In genomic region chr1:180233191-180234011, GRCh38 we compare ENCODE assay signal across 17 cellular contexts. TPM values are rescaled to one million over a fixed set of nuclear protein-coding genes. Genes with fewer than 3 reads are reported as not detected.
DNase-seq lines count a peak whose midpoint lies in the region; ATAC-seq and TF ChIP-seq lines count a peak whose summit lies in the region.
"Had no signal": no experiment of that assay in that cellular context is flagged by ENCODE, and none has a peak within 500 bp of the region (broad histone marks: within the 10 kb centered on the region; RNA-seq: fewer than 3 reads in every experiment).

No MANE protein-coding gene starts in this region.

- H3K9me3 ChIP-seq in ES-I3 (ENCODE audit: control insufficient read depth, insufficient read depth, low read length) = no peaks in the 10 kb centered on the region
- no peaks in the 10 kb centered on the region for H3K9me3 ChIP-seq in endodermal cell (ENCODE audit: control insufficient read depth, low read length)
- H3K9me3 ChIP-seq in neuronal stem cell (replicated peaks in 1 of 2; ENCODE audit: control insufficient read depth in 2 of 2, insufficient read depth in 1 of 2, low read depth in 1 of 2, low read length in 2 of 2) = peaks cover 0 to 7% of the 10 kb centered on the region in 2 donors
- H3K9me3 ChIP-seq: adrenal gland, left lung, right atrium auricular region had no signal

- H2AFZ ChIP-seq in neuronal stem cell (ENCODE audit: low read length) = peak overlapping the region; percentile 69

- H3K79me1 ChIP-seq in neuronal stem cell (ENCODE audit: low read depth, low read length) = no peaks in the 10 kb centered on the region

- H3K9ac ChIP-seq in ES-I3 (ENCODE audit: low read depth, low read length) (0 out of 2 replicates have a peak overlapping the region, but pooled peaks have one; percentile 11), endodermal cell (ENCODE audit: extremely low read depth, low read length, poor library complexity, severe bottlenecking) (no peak overlapping the region), neuronal stem cell (ENCODE audit: low read depth, low read length, poor library complexity) (no peak overlapping the region)

- no peak for TF ChIP-seq CTCF in endodermal cell (conservative IDR thresholded peaks at IDR 0.05)

- no peaks in the 10 kb centered on the region for H3K36me3 ChIP-seq in ES-I3 (ENCODE audit: insufficient read depth, low read length)
- H3K36me3 ChIP-seq in endodermal cell (ENCODE audit: control insufficient read depth, insufficient read depth, low read length) = no peaks in the 10 kb centered on the region
- no peaks in the 10 kb centered on the region for H3K36me3 ChIP-seq in neuronal stem cell (replicated peaks in 1 of 2; ENCODE audit: control insufficient read depth in 2 of 2, insufficient read depth in 2 of 2, low read length in 2 of 2)
- H3K36me3 ChIP-seq: adrenal gland, left lung, right atrium auricular region had no signal

- H2BK15ac ChIP-seq in neuronal stem cell (ENCODE audit: low read length) = no peak overlapping the region

- no peak overlapping the region for H3K14ac ChIP-seq in neuronal stem cell (ENCODE audit: low read length)

- CTCF ChIA-PET in activated CD8-positive, alpha-beta memory T cell treated with anti-CD3 and anti-CD28 coated beads, Interleukin-2, amount 10 ng/mL, durations not matched to agents 7 days and 5 days (lab: Charles Lee) = no interaction called here

- no peak overlapping the region for H2AK5ac ChIP-seq in neuronal stem cell (ENCODE audit: low read depth, low read length)

- H3K18ac ChIP-seq in neuronal stem cell (ENCODE audit: low read length) = peak overlapping the region; percentile 20

- H2BK12ac ChIP-seq in neuronal stem cell (ENCODE audit: low read length) = no peak overlapping the region

- no peak overlapping the region for H2BK5ac ChIP-seq in neuronal stem cell (ENCODE audit: low read length)

- H3K27me3 ChIP-seq in endodermal cell (ENCODE audit: control insufficient read depth, insufficient read depth, low read length, poor library complexity, severe bottlenecking) = peaks cover 95% of the 10 kb centered on the region
- H3K27me3 ChIP-seq in neuronal stem cell (ENCODE audit: control insufficient read depth in 3 of 3, insufficient read depth in 3 of 3, low read depth in 1 of 3, low read length in 3 of 3) = peaks cover 71 to 93% (median 87%) of the 10 kb centered on the region in 3 experiments

- H3K4me2 ChIP-seq in neuronal stem cell (ENCODE audit: insufficient read depth, low read length, poor library complexity, severe bottlenecking) = no peak overlapping the region

- H2BK120ac ChIP-seq in neuronal stem cell (ENCODE audit: low read depth, low read length) = no peak overlapping the region

- no peak overlapping the region for H4K8ac ChIP-seq in neuronal stem cell (ENCODE audit: low read depth, low read length)

- H3K4me3 ChIP-seq in endodermal cell (ENCODE audit: low read length) = no peak overlapping the region
- no peak overlapping the region for H3K4me3 ChIP-seq in neuronal stem cell (ENCODE audit: low read length in 2 of 2)
- H3K4me3 ChIP-seq: adrenal gland, left lung had no signal

- H3K9me3 Mint-ChIP-seq in activated CD8-positive, alpha-beta memory T cell treated with anti-CD3 and anti-CD28 coated beads, Interleukin-2, amount 10 ng/mL, durations not matched to agents 7 days and 5 days (ENCODE audit: low read depth) = no peaks in the 10 kb centered on the region
- no peaks in the 10 kb centered on the region for H3K9me3 Mint-ChIP-seq in endodermal cell

- peak overlapping the region; percentile 26 for H3K23ac ChIP-seq in neuronal stem cell (ENCODE audit: low read depth, low read length, poor library complexity)

- H3K4me3 Mint-ChIP-seq in activated CD8-positive, alpha-beta memory T cell treated with anti-CD3 and anti-CD28 coated beads, Interleukin-2, amount 10 ng/mL, durations not matched to agents 7 days and 5 days = no peak overlapping the region
- no peak overlapping the region for H3K4me3 Mint-ChIP-seq in endodermal cell

- peaks cover 85% of the 10 kb centered on the region for H3K27me3 Mint-ChIP-seq in activated CD8-positive, alpha-beta memory T cell treated with anti-CD3 and anti-CD28 coated beads, Interleukin-2, amount 10 ng/mL, durations not matched to agents 7 days and 5 days
- peaks cover 94% of the 10 kb centered on the region for H3K27me3 Mint-ChIP-seq in endodermal cell (ENCODE audit: insufficient read depth)

- peak overlapping the region; percentile 46 for H3K27ac Mint-ChIP-seq in activated CD8-positive, alpha-beta memory T cell treated with anti-CD3 and anti-CD28 coated beads, Interleukin-2, amount 10 ng/mL, durations not matched to agents 7 days and 5 days
- no peak overlapping the region for H3K27ac Mint-ChIP-seq in endodermal cell

- H3K27ac ChIP-seq in endodermal cell (ENCODE audit: low read depth, low read length) = no peak overlapping the region
- no peak overlapping the region for H3K27ac ChIP-seq in neuronal stem cell (replicated peaks; ENCODE audit: low read length)
- H3K27ac ChIP-seq: adrenal gland, epithelial cell of prostate, left lung, right atrium auricular region had no signal

- peaks cover 40% of the 10 kb centered on the region for H3K4me1 Mint-ChIP-seq in activated CD8-positive, alpha-beta memory T cell treated with anti-CD3 and anti-CD28 coated beads, Interleukin-2, amount 10 ng/mL, durations not matched to agents 7 days and 5 days
- peaks cover 33% of the 10 kb centered on the region for H3K4me1 Mint-ChIP-seq in endodermal cell

- H3K4me1 ChIP-seq in ES-I3 (ENCODE audit: insufficient read depth, low read length) (peaks cover 28% of the 10 kb centered on the region), endodermal cell (ENCODE audit: control insufficient read depth, insufficient read depth, low read length) (peaks cover 7% of the 10 kb centered on the region), neuronal stem cell (ENCODE audit: control insufficient read depth in 2 of 2, insufficient read depth in 1 of 2, low read depth in 1 of 2, low read length in 2 of 2) (peaks cover 17 to 21% of the 10 kb centered on the region in 2 donors)

- WGBS in endodermal cell (ENCODE audit: insufficient coverage in 1 of 2, insufficient read length in 1 of 2), 2 experiments = 2 to 4% methylated on average over 12 to 71 of the region's 71 CpGs
- WGBS in neuronal stem cell (ENCODE audit: extremely low coverage in 2 of 2, insufficient read length in 2 of 2, insufficient replicate concordance in 1 of 2), 2 donors = no CpG with 5 or more reads among the region's 71 CpGs

- H3K4ac ChIP-seq in neuronal stem cell (ENCODE audit: low read length) = no peak overlapping the region

- no peak for ATAC-seq in activated CD8-positive, alpha-beta memory T cell treated with anti-CD3 and anti-CD28 coated beads, Interleukin-2, amount 10 ng/mL, durations not matched to agents 7 days and 5 days
- no peak for ATAC-seq in HG02642 (IDR thresholded peaks at IDR 0.05; ENCODE audit: poor library complexity, unreplicated experiment)
- ATAC-seq: left lung had no signal

- no peak for DNase-seq in activated CD8-positive, alpha-beta memory T cell treated with anti-CD3 and anti-CD28 coated beads, Interleukin-2, amount 10 ng/mL, durations not matched to agents 7 days and 5 days
- no peak for DNase-seq in activated CD8-positive, alpha-beta memory T cell treated with anti-CD3 and anti-CD28 coated beads, Interleukin-2, amount 50 U/mL, for 4 hours
- peak; percentile 62 for DNase-seq in endodermal cell
- DNase-seq in neuronal stem cell (ENCODE audit: low spot score) = no peak
- DNase-seq in inferior parietal cortex (ENCODE audit: extremely low spot score) = no peak
- no peak for DNase-seq in NCI-H128 (lab: John Stamatoyannopoulos, UW; ENCODE audit: unreplicated experiment)
- DNase-seq: ACHN; adrenal gland; Calu3; NK-92 treated with Interleukin-12 subunit alpha and Interleukin-12 subunit beta, amount 100 ng/mL, for 24 hours; Right ventricle myocardium superior; stimulated activated naive CD4-positive, alpha-beta T cell had no signal

- H4K91ac ChIP-seq in neuronal stem cell (ENCODE audit: low read depth, low read length, poor library complexity) = no peak overlapping the region

- peaks cover 1% of the 10 kb centered on the region for H3K36me3 Mint-ChIP-seq in activated CD8-positive, alpha-beta memory T cell treated with anti-CD3 and anti-CD28 coated beads, Interleukin-2, amount 10 ng/mL, durations not matched to agents 7 days and 5 days
- no peaks in the 10 kb centered on the region for H3K36me3 Mint-ChIP-seq in endodermal cell (ENCODE audit: low read depth)

RNA-seq across cellular contexts. Expression of gene LHX4, which starts 3.3 kb away (rescaled TPM):
- total RNA-seq in activated CD8-positive, alpha-beta memory T cell treated with anti-CD3 and anti-CD28 coated beads, Interleukin-2, amount 10 ng/mL, durations not matched to agents 7 days and 5 days = not detected
- not detected for total RNA-seq in endodermal cell
- 0.43 TPM for polyA plus RNA-seq in endodermal cell (2013, experiment 1 of 2)
- polyA plus RNA-seq in endodermal cell (2013, experiment 2 of 2) = 0.08 TPM
- 0.06 TPM for polyA plus RNA-seq in neuronal stem cell (2013, experiment 1 of 2)
- polyA plus RNA-seq in neuronal stem cell (2013, experiment 2 of 2) = 0.08 TPM
- total RNA-seq: adrenal gland, right atrium auricular region, Right ventricle myocardium superior had no signal
- polyA plus RNA-seq: adrenal gland had no signal
